Comparison of ENCODE assay signal across 8 cellular contexts in genomic region chr12:47080725-47081502, GRCh38.
DNase-seq lines count a peak whose midpoint lies in the region; ATAC-seq and TF ChIP-seq lines count a peak whose summit lies in the region.

No MANE protein-coding gene starts in this region.

- peak overlapping the region; percentile 93 for H3K27ac ChIP-seq in muscle layer of duodenum (ENCODE audit: low read length)

- no peaks in the 10 kb centered on the region for H3K27me3 Mint-ChIP-seq in stimulated activated naive CD8-positive, alpha-beta T cell treated with anti-CD3 and anti-CD28 coated beads, Interleukin-15, amount 100 ng/mL, for 72 hours

- peak overlapping the region; percentile 43 to 77 for H3K27ac Mint-ChIP-seq in stimulated activated naive CD8-positive, alpha-beta T cell treated with anti-CD3 and anti-CD28 coated beads, Interleukin-15, amount 100 ng/mL, for 72 hours

- TF ChIP-seq CTCF in NB4 (IDR thresholded peaks at IDR 0.05; ENCODE audit: low read depth, low read length): no peak
- TF ChIP-seq CTCF in epithelial cell of esophagus (IDR thresholded peaks at IDR 0.05; ENCODE audit: insufficient read depth, low read depth, low read length, missing control alignments): no peak

- peak overlapping the region; percentile 90 to 91 for H3K4me3 Mint-ChIP-seq in stimulated activated naive CD8-positive, alpha-beta T cell treated with anti-CD3 and anti-CD28 coated beads, Interleukin-15, amount 100 ng/mL, for 72 hours

- H3K9me3 Mint-ChIP-seq in stimulated activated naive CD8-positive, alpha-beta T cell treated with anti-CD3 and anti-CD28 coated beads, Interleukin-15, amount 100 ng/mL, for 72 hours: no peaks in the 10 kb centered on the region

- H3K4me3 ChIP-seq in NB4 (ENCODE audit: low read depth, low read length) (peak overlapping the region; percentile 19), epithelial cell of esophagus (ENCODE audit: low read length) (peak overlapping the region; percentile 73), muscle layer of duodenum (ENCODE audit: low read depth in 1 of 2, low read length in 2 of 2) (peak overlapping the region; percentile 82 to 91)

- peak; percentile 50 for ATAC-seq in stimulated activated naive CD8-positive, alpha-beta T cell treated with anti-CD3 and anti-CD28 coated beads, Interleukin-15, amount 100 ng/mL, for 72 hours
- ATAC-seq in HG03159 (IDR thresholded peaks at IDR 0.05; ENCODE audit: unreplicated experiment): no peak

- no peaks in the 10 kb centered on the region for H3K27me3 ChIP-seq in muscle layer of duodenum (ENCODE audit: low read depth, low read length)

- H3K4me1 Mint-ChIP-seq in stimulated activated naive CD8-positive, alpha-beta T cell treated with anti-CD3 and anti-CD28 coated beads, Interleukin-15, amount 100 ng/mL, for 72 hours: peaks cover 79% of the 10 kb centered on the region

- no peaks in the 10 kb centered on the region for H3K9me3 ChIP-seq in muscle layer of duodenum (ENCODE audit: control insufficient read depth in 1 of 2, low read length in 2 of 2)

- TF ChIP-seq POLR2A in NB4 (IDR thresholded peaks at IDR 0.05; ENCODE audit: extremely low read depth, insufficient read length): no peak

- no peaks in the 10 kb centered on the region for H3K36me3 ChIP-seq in muscle layer of duodenum (ENCODE audit: control insufficient read depth in 1 of 2, insufficient read depth in 2 of 2, low read length in 2 of 2)

- peaks cover 4 to 12% of the 10 kb centered on the region in 2 donors for H3K4me1 ChIP-seq in muscle layer of duodenum (ENCODE audit: control insufficient read depth in 1 of 2, insufficient read depth in 2 of 2, low read length in 2 of 2)

- peak; percentile 31 for DNase-seq in DMS153 (lab: John Stamatoyannopoulos, UW)
- DNase-seq in NB4 (ENCODE audit: low read depth): peak; percentile 66
- peak in 2 of 3 experiments; percentile 25 to 32 for DNase-seq in activated CD8-positive, alpha-beta memory T cell treated with anti-CD3 and anti-CD28 coated beads for 48 hours (ENCODE audit: low read depth in 2 of 3, low spot score in 2 of 3)
- DNase-seq in epithelial cell of esophagus (ENCODE audit: low read depth): peak; percentile 89
- DNase-seq in stimulated activated naive CD8-positive, alpha-beta T cell treated with anti-CD3 and anti-CD28 coated beads, Interleukin-15, amount 100 ng/mL, for 72 hours: peak; percentile 47 to 56
- no peak for DNase-seq in dedifferentiated amniotic fluid mesenchymal stem cell (ENCODE audit: extremely low spot score)

Comparison
In these comparisons a context has a peak if more than half of its experiments do, and no peak if none do; other contexts are left out.
1. H3K4me3 ChIP-seq: peak in every context shown above with its lines; median percentile 86 in muscle layer of duodenum; 73 in epithelial cell of esophagus; 19 in NB4.